In the genomic region with DNA sequence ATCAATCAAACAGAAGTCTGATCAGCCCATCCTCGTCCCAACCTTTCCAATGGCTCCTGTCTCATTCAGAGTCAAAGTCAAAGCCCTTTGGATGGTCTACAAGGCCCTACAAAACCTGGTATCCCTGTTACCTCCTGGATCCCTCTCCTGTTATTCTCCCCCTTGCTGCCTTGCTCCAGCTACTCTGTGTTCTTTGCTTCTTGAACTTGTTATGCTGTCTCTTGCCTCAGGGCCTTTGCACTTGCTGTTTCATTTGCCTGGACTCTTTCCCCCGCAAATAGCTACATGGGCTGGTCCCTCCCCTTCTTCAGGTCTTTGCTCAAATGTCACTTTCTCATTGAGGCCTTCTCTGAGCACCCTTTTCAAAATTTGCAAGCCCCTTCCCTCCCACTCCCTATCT, we compare ENCODE assay signal across 20 cellular contexts. TPM values are rescaled to one million over a fixed set of nuclear protein-coding genes. Genes with fewer than 3 reads are reported as not detected.
DNase-seq lines count a peak whose midpoint lies in the region; ATAC-seq, FAIRE-seq and TF ChIP-seq lines count a peak whose summit lies in the region.
"Had no signal": no experiment of that assay in that cellular context is flagged by ENCODE, and none has a peak within 500 bp of the region (broad histone marks: within the 10 kb centered on the region; RNA-seq: fewer than 3 reads in every experiment).

No MANE protein-coding gene starts in this region.

- peaks cover 0 to 3% of the 10 kb centered on the region in 2 experiments; a peak in 1 of 5 replicates for H3K36me3 ChIP-seq in HepG2 (replicated peaks in 1 of 2; ENCODE audit: control insufficient read depth in 1 of 2, insufficient read depth in 2 of 2, low read length in 2 of 2)
- H3K36me3 ChIP-seq in right lobe of liver: no peaks in the 10 kb centered on the region
- no peaks in the 10 kb centered on the region for H3K36me3 ChIP-seq in endodermal cell (ENCODE audit: control insufficient read depth, insufficient read depth, low read length)
- peaks cover 26% of the 10 kb centered on the region for H3K36me3 ChIP-seq in neutrophil

- POLR2A ChIA-PET in HepG2 (lab: Yijun Ruan, JAX): interaction anchor here (0.6 to 1.0 kb wide), 2 partner anchors 20 to 181 kb away, joined by 3 to 4 read pairs; a partner anchor contains a TSS

- H3K4me2 ChIP-seq in HepG2 (ENCODE audit: low read depth, low read length): no peak overlapping the region

- no peak for FAIRE-seq in HepG2 (lab: Jason Lieb, UNC)
- FAIRE-seq: A204.1, D721Med, G401.6 had no signal

- peaks cover 20% of the 10 kb centered on the region for H3K4me1 Mint-ChIP-seq in endodermal cell

- no peak overlapping the region for H3K4me3 Mint-ChIP-seq in endodermal cell
- H3K4me3 Mint-ChIP-seq: B cell; CD8-positive, alpha-beta T cell had no signal

- TF ChIP-seq CTCF in HepG2 (CRISPR knock-in tag; IDR thresholded peaks at IDR 0.05) (no peak), right lobe of liver (IDR thresholded peaks at IDR 0.05) (no peak), endodermal cell (conservative IDR thresholded peaks at IDR 0.05) (no peak), neutrophil (IDR thresholded peaks at IDR 0.05) (no peak)

- peaks cover 5% of the 10 kb centered on the region for H3K9me3 Mint-ChIP-seq in endodermal cell
- H3K9me3 Mint-ChIP-seq: CD8-positive, alpha-beta T cell had no signal

- in situ Hi-C loops in HepG2 (cut with HindIII; ENCODE audit: extremely low pct_ligation_motif_present, low pct_unique_long_range_greater_than_20kb): no loop called here

- H2AFZ ChIP-seq in HepG2 (ENCODE audit: low read length): no peak overlapping the region

- H3K4me1 ChIP-seq in HepG2 (ENCODE audit: insufficient read depth, low read length): peaks cover 73% of the 10 kb centered on the region
- H3K4me1 ChIP-seq in right lobe of liver: peaks cover 0 to 28% (median 9%) of the 10 kb centered on the region in 4 donors
- peaks cover 11% of the 10 kb centered on the region for H3K4me1 ChIP-seq in endodermal cell (ENCODE audit: control insufficient read depth, insufficient read depth, low read length)
- H3K4me1 ChIP-seq in neutrophil (ENCODE audit: control insufficient read depth in 1 of 2, insufficient read depth in 1 of 2, low read depth in 1 of 2, low read length in 1 of 2): peaks cover 85 to 93% of the 10 kb centered on the region in 2 experiments

- H3K36me3 Mint-ChIP-seq in endodermal cell (ENCODE audit: low read depth): no peaks in the 10 kb centered on the region
- H3K36me3 Mint-ChIP-seq: CD8-positive, alpha-beta T cell had no signal

- peaks cover 11% of the 10 kb centered on the region for H3K27me3 Mint-ChIP-seq in endodermal cell (ENCODE audit: insufficient read depth)
- H3K27me3 Mint-ChIP-seq: B cell had no signal

- H3K9me3 ChIP-seq in HepG2 (ENCODE audit: low read length) (no peaks in the 10 kb centered on the region), right lobe of liver (no peaks in the 10 kb centered on the region), endodermal cell (ENCODE audit: control insufficient read depth, low read length) (no peaks in the 10 kb centered on the region), neutrophil (no peaks in the 10 kb centered on the region)

- TF ChIP-seq RAD21 in HepG2 (CRISPR knock-in tag; IDR thresholded peaks at IDR 0.05): no peak

- DNase-seq in HepG2 (ENCODE audit: low spot score): no peak
- no peak for DNase-seq in right lobe of liver
- DNase-seq in endodermal cell: peak; percentile 24
- no peak for DNase-seq in Kasumi-1 (lab: John Stamatoyannopoulos, UW)
- no peak for DNase-seq in NCI-H1930 (lab: John Stamatoyannopoulos, UW)
- DNase-seq: CD8-positive, alpha-beta T cell; COR-L47; DMS153; DMS79 treated with DMSO at 0.1 percent for 48 hours; EL; HCEC 1CT had no signal

- H3K27me3 ChIP-seq in HepG2 (ENCODE audit: control insufficient read depth in 1 of 2, insufficient read depth in 2 of 2, low read length in 2 of 2) (no peaks in the 10 kb centered on the region; a peak in 1 of 5 replicates), right lobe of liver (no peaks in the 10 kb centered on the region), endodermal cell (ENCODE audit: control insufficient read depth, insufficient read depth, low read length, poor library complexity, severe bottlenecking) (no peaks in the 10 kb centered on the region), neutrophil (no peaks in the 10 kb centered on the region)

- ATAC-seq in HepG2 (no peak), right lobe of liver (no peak), GM19023 (IDR thresholded peaks at IDR 0.05; ENCODE audit: unreplicated experiment) (no peak)
- ATAC-seq: CD8-positive, alpha-beta T cell had no signal

- TF ChIP-seq POLR2A in HepG2 (IDR thresholded peaks at IDR 0.05; ENCODE audit: insufficient read depth in 1 of 2, low read depth in 2 of 2, low read length in 2 of 2) (no peak), right lobe of liver (IDR thresholded peaks at IDR 0.05) (no peak)

- no peaks in the 10 kb centered on the region for H4K20me1 ChIP-seq in HepG2 (ENCODE audit: insufficient read depth, low read length)

- CTCF ChIA-PET in HepG2 (lab: Yijun Ruan, JAX; ENCODE audit: low intra/inter-chr PET ratio, low total read pairs): no interaction called here

- 85% methylated on average over 2 of the region's 2 CpGs for WGBS in HepG2 (ENCODE audit: low lambda C conversion rate)
- 86% methylated on average over 2 of the region's 2 CpGs for whole genome bisulfite sequencing in right lobe of liver (ENCODE audit: insufficient coverage, low coverage, low lambda C conversion rate, missing lambda C conversion rate)
- 89 to 94% methylated on average over 2 of the region's 2 CpGs for WGBS in endodermal cell (ENCODE audit: insufficient coverage in 1 of 2, insufficient read length in 1 of 2), 2 experiments

- H3K27ac ChIP-seq in HepG2 (ENCODE audit: extremely low read length, insufficient read depth, low read length) (no peak overlapping the region), right lobe of liver (no peak overlapping the region), endodermal cell (ENCODE audit: low read depth, low read length) (no peak overlapping the region), neutrophil (peak overlapping the region; percentile 92)
- H3K27ac ChIP-seq: C4-2B, HL-60 had no signal

- no peaks in the 10 kb centered on the region for H3K79me2 ChIP-seq in HepG2 (ENCODE audit: insufficient read depth, low read length)

- TF ChIP-seq EP300 in HepG2 (IDR thresholded peaks at IDR 0.05; ENCODE audit: low read depth in 2 of 2, low read length in 2 of 2) (no peak), HepG2 (CRISPR knock-in tag; IDR thresholded peaks at IDR 0.05; ENCODE audit: borderline replicate concordance) (no peak)

- BruUV-seq in HepG2 (replicated peaks; lab: Mats Ljungman, UMichigan): no TSS peak

- H3K4me3 ChIP-seq in HepG2 (replicated peaks in 1 of 3; ENCODE audit: insufficient read depth in 1 of 3, low read depth in 2 of 3, low read length in 3 of 3) (no peak overlapping the region), right lobe of liver (no peak overlapping the region), endodermal cell (ENCODE audit: low read length) (no peak overlapping the region), neutrophil (ENCODE audit: low read depth in 1 of 2, low read length in 1 of 2) (peak overlapping the region; percentile 88 to 100)

- no peak overlapping the region for H3K27ac Mint-ChIP-seq in endodermal cell
- H3K27ac Mint-ChIP-seq: B cell; CD8-positive, alpha-beta T cell had no signal

- H3K9ac ChIP-seq in HepG2 (ENCODE audit: insufficient read depth, low read depth, low read length) (no peak overlapping the region), endodermal cell (ENCODE audit: extremely low read depth, low read length, poor library complexity, severe bottlenecking) (no peak overlapping the region)

- intact Hi-C loops in HepG2 (cut with micrococcal nuclease; ENCODE audit: unreplicated experiment): no loop called here
- intact Hi-C loops in right lobe of liver (cut with DNase I): no loop called here

RNA-seq across cellular contexts. Expression of a gene that starts 1.4 kb away (rescaled TPM):
- total RNA-seq in HepG2 (2016; rRNA removed; fragmentation: Illumina TruSeq; extraction: Trizol) (3.5 and 11.9 TPM in 2 replicates), right lobe of liver (10 to 100 TPM in 3 of 6 experiments, 1 to 10 TPM in 3; 4.1 to 14.0 (median 9.5) TPM), endodermal cell (1 to 10 TPM; 1.5 TPM)
- 2.8 and 3.1 TPM in 2 replicates for total RNA-seq in HepG2 (2016; cell fraction: cytosol; rRNA removed; fragmentation: Illumina TruSeq; extraction: Trizol; ENCODE audit: low read depth)
- 3.2 and 11.8 TPM in 2 replicates for total RNA-seq in HepG2 (2016; cell fraction: insoluble cytoplasmic fraction; rRNA removed; fragmentation: Illumina TruSeq; extraction: Trizol)
- total RNA-seq in HepG2 (2016; cell fraction: membrane; rRNA removed; fragmentation: Illumina TruSeq; extraction: Trizol): 5.6 and 6.3 TPM in 2 replicates
- 17.4 and 18.5 TPM in 2 replicates for total RNA-seq in HepG2 (2016; cell fraction: nucleus; rRNA removed; fragmentation: Illumina TruSeq; extraction: Trizol)
- 28.8 and 45.4 TPM in 2 replicates for polyA plus RNA-seq in HepG2 (2011; rRNA removed)
- 14.7 and 16.4 TPM in 2 replicates for polyA plus RNA-seq in HepG2 (2011; cell fraction: cytosol; rRNA removed)
- 91.0 and 108 TPM in 2 replicates for polyA plus RNA-seq in HepG2 (2011; cell fraction: nucleus; rRNA removed)
- polyA plus RNA-seq in HepG2 (2012): 30.0 and 40.7 TPM in 2 replicates
- 2.0 and 2.5 TPM in 2 replicates for polyA plus RNA-seq in HepG2 (2016; cell fraction: cytosol; fragmentation: Illumina TruSeq; extraction: Trizol; ENCODE audit: low read depth)
- 5.0 and 5.6 TPM in 2 replicates for polyA plus RNA-seq in HepG2 (2016; cell fraction: insoluble cytoplasmic fraction; fragmentation: Illumina TruSeq; extraction: Trizol; ENCODE audit: low read depth)
- polyA plus RNA-seq in HepG2 (2016; cell fraction: membrane; fragmentation: Illumina TruSeq; extraction: Trizol; ENCODE audit: low read depth): 5.1 and 5.2 TPM in 2 replicates
- 40.8 and 46.3 TPM in 2 replicates for polyA plus RNA-seq in HepG2 (2016; cell fraction: nucleus; fragmentation: Illumina TruSeq; extraction: Trizol; ENCODE audit: insufficient read depth, low read depth)
- polyA minus RNA-seq in HepG2 (2011; rRNA and poly(A)+ RNA removed; ENCODE audit: low replicate concordance): 1.5 and 20.2 TPM in 2 replicates
- 6.9 and 10.3 TPM in 2 replicates for polyA minus RNA-seq in HepG2 (2011; cell fraction: cytosol; rRNA and poly(A)+ RNA removed)
- 28.3 and 40.9 TPM in 2 replicates for polyA minus RNA-seq in HepG2 (2011; cell fraction: nucleus; rRNA and poly(A)+ RNA removed)
- 0.50 TPM for polyA plus RNA-seq in endodermal cell (2013, experiment 1 of 2)
- 0.17 TPM for polyA plus RNA-seq in endodermal cell (2013, experiment 2 of 2)
- total RNA-seq: H4 had no signal

RNA-seq across cellular contexts. Expression of a gene that starts 19.9 kb away (rescaled TPM):
- total RNA-seq in HepG2 (2016; rRNA removed; fragmentation: Illumina TruSeq; extraction: Trizol): 113 and 137 TPM in 2 replicates
- 206 and 254 TPM in 2 replicates for total RNA-seq in HepG2 (2016; cell fraction: cytosol; rRNA removed; fragmentation: Illumina TruSeq; extraction: Trizol; ENCODE audit: low read depth)
- 122 and 135 TPM in 2 replicates for total RNA-seq in HepG2 (2016; cell fraction: insoluble cytoplasmic fraction; rRNA removed; fragmentation: Illumina TruSeq; extraction: Trizol)
- 170 and 207 TPM in 2 replicates for total RNA-seq in HepG2 (2016; cell fraction: membrane; rRNA removed; fragmentation: Illumina TruSeq; extraction: Trizol)
- total RNA-seq in HepG2 (2016; cell fraction: nucleus; rRNA removed; fragmentation: Illumina TruSeq; extraction: Trizol): 55.2 and 55.8 TPM in 2 replicates
- 53.3 and 59.0 TPM in 2 replicates for polyA plus RNA-seq in HepG2 (2011; rRNA removed)
- 63.3 and 64.9 TPM in 2 replicates for polyA plus RNA-seq in HepG2 (2011; cell fraction: cytosol; rRNA removed)
- polyA plus RNA-seq in HepG2 (2011; cell fraction: nucleus; rRNA removed): 32.6 and 45.2 TPM in 2 replicates
- 46.7 and 60.7 TPM in 2 replicates for polyA plus RNA-seq in HepG2 (2012)
- 258 and 349 TPM in 2 replicates for polyA plus RNA-seq in HepG2 (2016; cell fraction: cytosol; fragmentation: Illumina TruSeq; extraction: Trizol; ENCODE audit: low read depth)
- polyA plus RNA-seq in HepG2 (2016; cell fraction: insoluble cytoplasmic fraction; fragmentation: Illumina TruSeq; extraction: Trizol; ENCODE audit: low read depth): 167 TPM in 2 replicates
- 198 and 246 TPM in 2 replicates for polyA plus RNA-seq in HepG2 (2016; cell fraction: membrane; fragmentation: Illumina TruSeq; extraction: Trizol; ENCODE audit: low read depth)
- polyA plus RNA-seq in HepG2 (2016; cell fraction: nucleus; fragmentation: Illumina TruSeq; extraction: Trizol; ENCODE audit: insufficient read depth, low read depth): 109 and 110 TPM in 2 replicates
- polyA minus RNA-seq in HepG2 (2011; rRNA and poly(A)+ RNA removed; ENCODE audit: low replicate concordance): 12.8 and 22.8 TPM in 2 replicates
- 16.6 and 17.9 TPM in 2 replicates for polyA minus RNA-seq in HepG2 (2011; cell fraction: cytosol; rRNA and poly(A)+ RNA removed)
- polyA minus RNA-seq in HepG2 (2011; cell fraction: nucleus; rRNA and poly(A)+ RNA removed): 21.8 and 27.1 TPM in 2 replicates
- 10 to 100 TPM; 44.9 to 63.6 (median 55.1) TPM for total RNA-seq in right lobe of liver
- 100 to 1,000 TPM; 107 to 111 TPM for total RNA-seq in endodermal cell
- polyA plus RNA-seq in endodermal cell (2013, experiment 1 of 2): 103 TPM
- polyA plus RNA-seq in endodermal cell (2013, experiment 2 of 2): 109 TPM

RNA-seq across cellular contexts. Expression of a gene that starts 33.8 kb away (rescaled TPM):
- 0.60 and 0.86 TPM in 2 replicates for total RNA-seq in HepG2 (2016; rRNA removed; fragmentation: Illumina TruSeq; extraction: Trizol)
- 0.71 and 1.1 TPM in 2 replicates for total RNA-seq in HepG2 (2016; cell fraction: cytosol; rRNA removed; fragmentation: Illumina TruSeq; extraction: Trizol; ENCODE audit: low read depth)
- 1.0 and 1.6 TPM in 2 replicates for total RNA-seq in HepG2 (2016; cell fraction: insoluble cytoplasmic fraction; rRNA removed; fragmentation: Illumina TruSeq; extraction: Trizol)
- total RNA-seq in HepG2 (2016; cell fraction: membrane; rRNA removed; fragmentation: Illumina TruSeq; extraction: Trizol): 0.72 and 1.4 TPM in 2 replicates
- total RNA-seq in HepG2 (2016; cell fraction: nucleus; rRNA removed; fragmentation: Illumina TruSeq; extraction: Trizol): 0.34 and 1.4 TPM in 2 replicates
- polyA plus RNA-seq in HepG2 (2011; rRNA removed): 0.84 and 0.85 TPM in 2 replicates
- polyA plus RNA-seq in HepG2 (2011; cell fraction: cytosol; rRNA removed): 0.46 and 0.48 TPM in 2 replicates
- polyA plus RNA-seq in HepG2 (2011; cell fraction: nucleus; rRNA removed): 0.23 and 0.93 TPM in 2 replicates
- 1.3 TPM in 2 replicates for polyA plus RNA-seq in HepG2 (2012)
- polyA plus RNA-seq in HepG2 (2016; cell fraction: cytosol; fragmentation: Illumina TruSeq; extraction: Trizol; ENCODE audit: low read depth): 0.35 and 0.55 TPM in 2 replicates
- 0.72 and 0.93 TPM in 2 replicates for polyA plus RNA-seq in HepG2 (2016; cell fraction: insoluble cytoplasmic fraction; fragmentation: Illumina TruSeq; extraction: Trizol; ENCODE audit: low read depth)
- 0.69 and 1.2 TPM in 2 replicates for polyA plus RNA-seq in HepG2 (2016; cell fraction: membrane; fragmentation: Illumina TruSeq; extraction: Trizol; ENCODE audit: low read depth)
- polyA plus RNA-seq in HepG2 (2016; cell fraction: nucleus; fragmentation: Illumina TruSeq; extraction: Trizol; ENCODE audit: insufficient read depth, low read depth): 1.1 and 1.4 TPM in 2 replicates
- 0.56 and 3.7 TPM in 2 replicates for polyA minus RNA-seq in HepG2 (2011; rRNA and poly(A)+ RNA removed; ENCODE audit: low replicate concordance)
- 0.62 TPM in 1 of 2 replicates, not detected in the other for polyA minus RNA-seq in HepG2 (2011; cell fraction: cytosol; rRNA and poly(A)+ RNA removed)
- 1.4 and 2.0 TPM in 2 replicates for polyA minus RNA-seq in HepG2 (2011; cell fraction: nucleus; rRNA and poly(A)+ RNA removed)
- 1 to 10 TPM in 5 of 6 experiments, under 1 TPM in 1; 0.40 to 4.9 (median 1.7) TPM for total RNA-seq in right lobe of liver
- 10 to 100 TPM in 1 of 2 donors, 1 to 10 TPM in 1; 9.6 to 10.5 TPM for total RNA-seq in endodermal cell
- polyA plus RNA-seq in endodermal cell (2013, experiment 1 of 2): 11.8 TPM
- polyA plus RNA-seq in endodermal cell (2013, experiment 2 of 2): 11.6 TPM

Comparison
In these comparisons a context has a peak if more than half of its experiments do, and no peak if none do; other contexts are left out.
1. H3K4me3 ChIP-seq: peak in neutrophil (2 of 2); none in HepG2 (0 of 3), right lobe of liver (0 of 3) and endodermal cell (single experiment).